2 cellular contexts compared by ENCODE assay signal in the genomic region with DNA sequence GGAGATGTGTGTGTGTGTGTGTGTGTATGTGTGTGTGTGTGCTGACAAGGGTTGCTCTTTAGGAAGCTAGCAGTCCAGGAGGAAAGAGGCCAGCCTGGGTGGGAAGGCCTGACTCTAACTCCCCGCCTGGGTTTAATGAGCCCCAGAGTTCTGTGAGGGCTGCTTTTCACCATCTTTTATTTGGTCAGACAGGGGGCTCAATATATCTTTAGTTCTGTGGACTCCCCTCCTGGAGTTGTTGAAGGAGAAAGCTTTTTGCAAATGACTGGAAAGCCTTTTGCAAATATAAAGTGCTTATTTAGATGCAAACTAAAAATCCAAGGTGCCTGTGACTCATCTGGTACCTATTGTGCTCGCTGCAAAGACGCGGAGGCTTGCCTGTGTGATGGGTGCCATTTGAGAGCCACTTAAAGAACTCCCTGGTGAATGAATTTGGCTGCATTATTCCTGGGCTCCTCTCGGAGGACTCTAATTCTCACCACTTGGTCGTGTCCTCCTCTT.
A peak's percentile ranks its signal among the peaks of the same experiment; 100 is the strongest.
TF ChIP-seq lines count a peak whose summit lies in the region.

No MANE protein-coding gene starts in this region.

TF ChIP-seq in IMR-90, 13 proteins besides CTCF, POLR2A, EP300 and RAD21 (continued from another document):
- TF ChIP-seq NFE2L2 (IDR thresholded peaks at IDR 0.05; ENCODE audit: low read depth, low read length) (no peak), ELK1 (IDR thresholded peaks at IDR 0.05; ENCODE audit: borderline replicate concordance, low read depth, low read length) (no peak), MXI1 (IDR thresholded peaks at IDR 0.05; ENCODE audit: borderline replicate concordance, low read depth, low read length) (no peak)
- TF ChIP-seq, protein P1, sequence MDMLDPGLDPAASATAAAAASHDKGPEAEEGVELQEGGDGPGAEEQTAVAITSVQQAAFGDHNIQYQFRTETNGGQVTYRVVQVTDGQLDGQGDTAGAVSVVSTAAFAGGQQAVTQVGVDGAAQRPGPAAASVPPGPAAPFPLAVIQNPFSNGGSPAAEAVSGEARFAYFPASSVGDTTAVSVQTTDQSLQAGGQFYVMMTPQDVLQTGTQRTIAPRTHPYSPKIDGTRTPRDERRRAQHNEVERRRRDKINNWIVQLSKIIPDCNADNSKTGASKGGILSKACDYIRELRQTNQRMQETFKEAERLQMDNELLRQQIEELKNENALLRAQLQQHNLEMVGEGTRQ (IDR thresholded peaks at IDR 0.05; ENCODE audit: low read depth, low read length): no peak

TF ChIP-seq in WTC11, 78 proteins besides CTCF, POLR2A, EP300 and RAD21 (continued from another document):
- TF ChIP-seq ZNF317 (CRISPR knock-in tag; IDR thresholded peaks at IDR 0.05; ENCODE audit: borderline replicate concordance, low read depth): no peak
- no peak for TF ChIP-seq HMGXB4 (CRISPR knock-in tag; IDR thresholded peaks at IDR 0.05)
- no peak for TF ChIP-seq ZNF121 (CRISPR knock-in tag; IDR thresholded peaks at IDR 0.05)
- no peak for TF ChIP-seq JAZF1 (CRISPR knock-in tag; IDR thresholded peaks at IDR 0.05)
- no peak for TF ChIP-seq ZNF416 (CRISPR knock-in tag; IDR thresholded peaks at IDR 0.05)
- peak; percentile 87 for TF ChIP-seq ZNF423 (CRISPR knock-in tag; IDR thresholded peaks at IDR 0.05)
- TF ChIP-seq FOXP4 (CRISPR knock-in tag; IDR thresholded peaks at IDR 0.05): 0 out of 2 replicates have a peak, but pooled peaks have one; percentile 21
- TF ChIP-seq, protein P1 (CRISPR knock-in tag; IDR thresholded peaks at IDR 0.05): peak; percentile 1; the same call in 1 of the 2 replicates
- TF ChIP-seq, protein P2, sequence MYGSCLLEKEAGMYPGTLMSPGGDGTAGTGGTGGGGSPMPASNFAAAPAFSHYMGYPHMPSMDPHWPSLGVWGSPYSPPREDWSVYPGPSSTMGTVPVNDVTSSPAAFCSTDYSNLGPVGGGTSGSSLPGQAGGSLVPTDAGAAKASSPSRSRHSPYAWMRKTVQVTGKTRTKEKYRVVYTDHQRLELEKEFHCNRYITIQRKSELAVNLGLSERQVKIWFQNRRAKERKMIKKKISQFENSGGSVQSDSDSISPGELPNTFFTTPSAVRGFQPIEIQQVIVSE (CRISPR knock-in tag; IDR thresholded peaks at IDR 0.05; ENCODE audit: borderline replicate concordance): no peak
- no peak for TF ChIP-seq MXD4 (CRISPR knock-in tag; IDR thresholded peaks at IDR 0.05; ENCODE audit: borderline replicate concordance)
TF ChIP-seq in WTC11: peak in this region for 3.
